Comparison of ENCODE assay signal across 24 cellular contexts in the genomic region with DNA sequence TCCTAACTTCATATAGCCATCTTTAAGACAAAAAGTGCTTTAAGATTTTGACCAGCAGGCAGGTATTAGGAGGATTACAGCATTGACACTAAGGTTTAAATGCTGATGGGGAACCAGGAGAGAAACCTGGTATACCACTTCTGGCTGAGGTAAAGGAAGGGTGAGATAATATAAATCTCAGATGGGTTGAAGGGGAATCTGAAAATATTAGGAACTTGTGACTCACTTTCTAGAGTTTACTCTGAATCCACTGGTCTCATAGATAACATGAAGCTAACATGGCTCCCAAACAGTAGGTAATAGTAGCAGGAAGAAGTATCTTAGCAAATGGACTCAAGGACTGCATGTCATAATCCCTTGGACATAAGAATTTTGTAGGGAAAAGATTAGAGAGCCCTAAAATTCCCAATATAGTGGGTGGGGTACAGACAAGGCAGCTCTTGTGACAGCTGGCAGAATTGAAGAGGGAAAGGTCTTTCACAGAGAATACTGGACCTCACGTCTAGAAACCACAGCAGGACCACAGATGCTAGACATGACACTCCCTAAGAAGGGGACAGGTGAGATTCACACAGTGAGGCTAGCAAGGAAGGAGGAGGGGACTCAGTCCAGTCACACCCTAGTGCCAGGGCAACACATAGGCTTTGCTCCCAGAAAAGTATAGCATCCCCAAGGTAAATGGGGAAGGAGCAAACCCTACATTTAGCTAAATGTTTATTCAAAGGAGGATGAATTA. TPM values are rescaled to one million over a fixed set of nuclear protein-coding genes. Genes with fewer than 3 reads are reported as not detected.
"Had no signal": no experiment of that assay in that cellular context is flagged by ENCODE, and none has a peak within 500 bp of the region (broad histone marks: within the 10 kb centered on the region; RNA-seq: fewer than 3 reads in every experiment).

No MANE protein-coding gene starts in this region.

- H3K4me3 Mint-ChIP-seq: activated CD4-positive, alpha-beta memory T cell treated with anti-CD3 and anti-CD28 coated beads for 36 hours; activated CD4-positive, alpha-beta T cell treated with anti-CD3 and anti-CD28 coated beads, Interleukin-2, amount 10 ng/mL, durations not matched to agents 7 days and 5 days; activated naive CD4-positive, alpha-beta T cell treated with anti-CD3 and anti-CD28 coated beads, Interleukin-2, amount 50 U/mL, for 24 hours; activated T-cell treated with anti-CD3 and anti-CD28 coated beads, Interleukin-2, amount 50 U/mL, for 72 hours; T-helper 1 cell treated with Interleukin-12 subunit alpha and Interleukin-12 subunit beta and Interleukin-4 antibody, amounts not matched to agents 30 μg/mL and 1 μg/mL, for 36 hours; WTC11 had no signal

- H3K9me3 ChIP-seq: Peyer's patch had no signal

- ATAC-seq: activated T-cell treated with anti-CD3 and anti-CD28 coated beads, Interleukin-2, amount 50 U/mL, for 72 hours; WTC11 had no signal

- H3K4me3 ChIP-seq: Peyer's patch had no signal

- H3K4me1 ChIP-seq: Peyer's patch had no signal

- H3K4me1 Mint-ChIP-seq: activated CD4-positive, alpha-beta T cell treated with anti-CD3 and anti-CD28 coated beads, Interleukin-2, amount 10 ng/mL, durations not matched to agents 7 days and 5 days; activated naive CD4-positive, alpha-beta T cell treated with anti-CD3 and anti-CD28 coated beads, Interleukin-2, amount 50 U/mL, for 24 hours; WTC11 had no signal

- DNase-seq: activated CD4-positive, alpha-beta memory T cell treated with anti-CD3 and anti-CD28 coated beads for 36 hours; activated CD4-positive, alpha-beta T cell treated with anti-CD3 and anti-CD28 coated beads, Interleukin-2, amount 10 ng/mL, durations not matched to agents 7 days and 5 days; activated CD4-positive, CD25-positive, alpha-beta regulatory T cell treated with anti-CD3 and anti-CD28 coated beads, Interleukin-2, amount 50 U/mL, for 72 hours; activated CD8-positive, alpha-beta memory T cell treated with anti-CD3 and anti-CD28 coated beads, Interleukin-2, amount 50 U/mL, for 4 hours; activated T-cell treated with anti-CD3 and anti-CD28 coated beads, Interleukin-2, amount 50 U/mL, for 72 hours; amygdala; brain microvascular endothelial cell; Kasumi-1; KBM-7; NCI-H1048; NCI-H146; NCI-H187 treated with DMSO at 0.1 percent for 48 hours; NCI-H2081 treated with DMSO at 0.1 percent for 48 hours; NCI-H446; NCI-H524; Peyer's patch; SHP77 treated with DMSO at 0.1 percent for 48 hours; T-helper 9 cell had no signal

- H3K27ac Mint-ChIP-seq: activated CD4-positive, alpha-beta memory T cell treated with anti-CD3 and anti-CD28 coated beads for 36 hours; activated CD4-positive, alpha-beta T cell treated with anti-CD3 and anti-CD28 coated beads, Interleukin-2, amount 10 ng/mL, durations not matched to agents 7 days and 5 days; activated naive CD4-positive, alpha-beta T cell treated with anti-CD3 and anti-CD28 coated beads, Interleukin-2, amount 50 U/mL, for 24 hours; activated T-cell treated with anti-CD3 and anti-CD28 coated beads, Interleukin-2, amount 50 U/mL, for 72 hours; T-helper 1 cell treated with Interleukin-12 subunit alpha and Interleukin-12 subunit beta and Interleukin-4 antibody, amounts not matched to agents 30 μg/mL and 1 μg/mL, for 36 hours; WTC11 had no signal

- H3K27ac ChIP-seq: brain microvascular endothelial cell, Peyer's patch, RWPE1 had no signal

- H3K9me3 Mint-ChIP-seq: activated CD4-positive, alpha-beta memory T cell treated with anti-CD3 and anti-CD28 coated beads for 36 hours; activated CD4-positive, alpha-beta T cell treated with anti-CD3 and anti-CD28 coated beads, Interleukin-2, amount 10 ng/mL, durations not matched to agents 7 days and 5 days; activated naive CD4-positive, alpha-beta T cell treated with anti-CD3 and anti-CD28 coated beads, Interleukin-2, amount 50 U/mL, for 24 hours; activated T-cell treated with anti-CD3 and anti-CD28 coated beads, Interleukin-2, amount 50 U/mL, for 72 hours; T-helper 1 cell treated with Interleukin-12 subunit alpha and Interleukin-12 subunit beta and Interleukin-4 antibody, amounts not matched to agents 30 μg/mL and 1 μg/mL, for 36 hours had no signal

- H3K36me3 ChIP-seq: brain microvascular endothelial cell, Peyer's patch had no signal

- H3K27me3 ChIP-seq: brain microvascular endothelial cell, Peyer's patch had no signal

- H3K36me3 Mint-ChIP-seq: activated CD4-positive, alpha-beta memory T cell treated with anti-CD3 and anti-CD28 coated beads for 36 hours; activated naive CD4-positive, alpha-beta T cell treated with anti-CD3 and anti-CD28 coated beads, Interleukin-2, amount 50 U/mL, for 24 hours; WTC11 had no signal

RNA-seq across cellular contexts. Expression of gene PTTG1IP2, which starts 3.5 kb away (rescaled TPM):
- total RNA-seq: activated CD4-positive, alpha-beta memory T cell treated with anti-CD3 and anti-CD28 coated beads for 36 hours; activated CD4-positive, alpha-beta T cell treated with anti-CD3 and anti-CD28 coated beads, Interleukin-2, amount 10 ng/mL, durations not matched to agents 7 days and 5 days; activated T-cell treated with anti-CD3 and anti-CD28 coated beads, Interleukin-2, amount 50 U/mL, for 72 hours; cardiac septum; Peyer's patch; SK-MEL-5; WTC11 had no signal
